8 cellular contexts compared by ENCODE assay signal in genomic region chr11:18105802-18106574, GRCh38. TPM values are rescaled to one million over a fixed set of nuclear protein-coding genes. Genes with fewer than 3 reads are reported as not detected.
DNase-seq lines count a peak whose midpoint lies in the region; ATAC-seq and TF ChIP-seq lines count a peak whose summit lies in the region.

Gene SAAL1 (minus strand): TSS chr11:18106082. CDS start chr11:18106041, 41 bp downstream.

- H2AFZ ChIP-seq in SU-DHL-6 (ENCODE audit: low read depth, low read length, severe bottlenecking): peak within 1 kb of the TSS; percentile 100

- POLR2A ChIA-PET in activated naive CD8-positive, alpha-beta T cell treated with anti-CD3 and anti-CD28 coated beads, Interleukin-2, amount 10 ng/mL, durations not matched to agents 7 days and 5 days (lab: Charles Lee): interaction anchor here (0.5 to 1.5 kb wide), 10 partner anchors 9 to 1368 kb away, joined by 3 to 6 read pairs (median 4); partner anchors contain the start of genes GTF2H1, HPS5 and TSG101

- H3K36me3 ChIP-seq in SU-DHL-6 (ENCODE audit: low read length): peaks cover 24% of the 10 kb centered on the region
- H3K36me3 ChIP-seq in heart left ventricle: peaks cover 0 to 27% (median 20%) of the 10 kb centered on the region in 9 donors

- H4K20me1 ChIP-seq in SU-DHL-6 (ENCODE audit: low read depth, low read length): peaks cover under 1% of the 10 kb centered on the region; the same call in 1 of the 2 replicates

- H3K27ac ChIP-seq in SU-DHL-6 (ENCODE audit: low read depth, low read length) (peak within 1 kb of the TSS; percentile 50), heart left ventricle (peak within 1 kb of the TSS in 11 of 12 donors; percentile 21 to 81 (median 70))

- peak within 1 kb of the TSS; percentile 99 for H3K9ac ChIP-seq in SU-DHL-6 (ENCODE audit: low read length)

- peaks cover 12% of the 10 kb centered on the region for H3K4me1 Mint-ChIP-seq in activated naive CD8-positive, alpha-beta T cell treated with anti-CD3 and anti-CD28 coated beads, Interleukin-2, amount 10 ng/mL, durations not matched to agents 7 days and 5 days
- H3K4me1 Mint-ChIP-seq in type B pancreatic cell (ENCODE audit: unreplicated experiment): peaks cover 9% of the 10 kb centered on the region

- H3K27me3 ChIP-seq in SU-DHL-6 (ENCODE audit: low read length): no peaks in the 10 kb centered on the region
- H3K27me3 ChIP-seq in heart left ventricle: peaks cover 0 to 15% (median 0%) of the 10 kb centered on the region in 9 donors

- ATAC-seq in HG02642 (IDR thresholded peaks at IDR 0.05; ENCODE audit: poor library complexity, unreplicated experiment): peak; percentile 98
- peak; percentile 98 for ATAC-seq in activated naive CD8-positive, alpha-beta T cell treated with anti-CD3 and anti-CD28 coated beads, Interleukin-2, amount 10 ng/mL, durations not matched to agents 7 days and 5 days (ENCODE audit: low read depth)
- ATAC-seq in heart left ventricle: peak; percentile 93 to 99 (median 98)

- DNase-seq in NCI-H1092 treated with DMSO at 0.1 percent for 48 hours (lab: John Stamatoyannopoulos, UW) (peak; percentile 84), heart left ventricle (peak; percentile 86 to 94 (median 88)), posterior cingulate gyrus (peak; percentile 77 to 98 (median 88)), type B pancreatic cell (ENCODE audit: extremely low spot score, unreplicated experiment) (peak; percentile 91)
- DNase-seq in activated naive CD8-positive, alpha-beta T cell treated with anti-CD3 and anti-CD28 coated beads, Interleukin-2, amount 10 ng/mL, durations not matched to agents 7 days and 5 days: peak; percentile 93

- H3K27me3 Mint-ChIP-seq in activated naive CD8-positive, alpha-beta T cell treated with anti-CD3 and anti-CD28 coated beads, Interleukin-2, amount 10 ng/mL, durations not matched to agents 7 days and 5 days: peaks cover 6% of the 10 kb centered on the region
- H3K27me3 Mint-ChIP-seq in type B pancreatic cell: peaks cover 19% of the 10 kb centered on the region

- H3K4me3 ChIP-seq in SU-DHL-6 (ENCODE audit: insufficient read depth, low read length, poor library complexity, severe bottlenecking): peak within 1 kb of the TSS; percentile 95
- H3K4me3 ChIP-seq in heart left ventricle: peak within 1 kb of the TSS; percentile 66 to 98 (median 88)

- peaks cover 16% of the 10 kb centered on the region for H3K36me3 Mint-ChIP-seq in activated naive CD8-positive, alpha-beta T cell treated with anti-CD3 and anti-CD28 coated beads, Interleukin-2, amount 10 ng/mL, durations not matched to agents 7 days and 5 days
- peaks cover 14% of the 10 kb centered on the region for H3K36me3 Mint-ChIP-seq in type B pancreatic cell

- peaks cover 0 to 19% (median 10%) of the 10 kb centered on the region in 12 donors for H3K4me1 ChIP-seq in heart left ventricle

- peak in 1 of 2 donors; percentile 46 for TF ChIP-seq POLR2A in heart left ventricle (IDR thresholded peaks at IDR 0.05)

- no peaks in the 10 kb centered on the region for H3K9me2 ChIP-seq in SU-DHL-6 (replicated peaks; ENCODE audit: insufficient read depth, low read length)

- peak within 1 kb of the TSS; percentile 92 for H3K4me3 Mint-ChIP-seq in activated naive CD8-positive, alpha-beta T cell treated with anti-CD3 and anti-CD28 coated beads, Interleukin-2, amount 10 ng/mL, durations not matched to agents 7 days and 5 days
- H3K4me3 Mint-ChIP-seq in type B pancreatic cell: peak within 1 kb of the TSS; percentile 93

- peak within 1 kb of the TSS; percentile 87 for H3K4me2 ChIP-seq in SU-DHL-6 (ENCODE audit: low read depth, low read length, poor library complexity, severe bottlenecking)

- H3K27ac Mint-ChIP-seq in activated naive CD8-positive, alpha-beta T cell treated with anti-CD3 and anti-CD28 coated beads, Interleukin-2, amount 10 ng/mL, durations not matched to agents 7 days and 5 days: peak within 1 kb of the TSS; percentile 78
- H3K27ac Mint-ChIP-seq in type B pancreatic cell: peak within 1 kb of the TSS; percentile 79

- peak; percentile 91 for TF ChIP-seq CTCF in GM12873 (IDR thresholded peaks at IDR 0.05; ENCODE audit: insufficient read depth, low read depth, low read length, missing control alignments)
- TF ChIP-seq CTCF in SU-DHL-6 (IDR thresholded peaks at IDR 0.05; ENCODE audit: insufficient read depth, low read length, poor library complexity, severe bottlenecking): peak; percentile 97
- peak; percentile 34 to 93 (median 78) for TF ChIP-seq CTCF in heart left ventricle (IDR thresholded peaks at IDR 0.05)
- TF ChIP-seq CTCF in type B pancreatic cell (conservative IDR thresholded peaks at IDR 0.05): peak; percentile 92

- intact Hi-C loops in heart left ventricle (cut with DNase I): loop anchor here in 9 of 10 donors (2.0 to 10.0 kb wide), 5 partner anchors 91 to 114 kb away; partner anchors contain the start of gene SERGEF (in 6 of the 9)
- intact Hi-C loops in posterior cingulate gyrus (cut with DNase I): loop anchor here (2.0 to 5.0 kb wide), 2 partner anchors 94 to 115 kb away; partner anchors contain the start of gene SERGEF

- peaks cover 42% of the 10 kb centered on the region for H3K79me2 ChIP-seq in SU-DHL-6 (ENCODE audit: insufficient read depth, low read length)

- 3 to 8% (median 6%) methylated on average over 28 to 48 of the region's 48 CpGs for WGBS in heart left ventricle, 4 donors

- peaks cover 10% of the 10 kb centered on the region; the same call in 1 of the 2 replicates for H3F3A ChIP-seq in SU-DHL-6 (ENCODE audit: insufficient read depth)

- H3K9me3 ChIP-seq in SU-DHL-6 (ENCODE audit: insufficient read depth, low read length) (no peaks in the 10 kb centered on the region), heart left ventricle (no peaks in the 10 kb centered on the region)

- no peaks in the 10 kb centered on the region for H3K9me3 Mint-ChIP-seq in activated naive CD8-positive, alpha-beta T cell treated with anti-CD3 and anti-CD28 coated beads, Interleukin-2, amount 10 ng/mL, durations not matched to agents 7 days and 5 days
- no peaks in the 10 kb centered on the region for H3K9me3 Mint-ChIP-seq in type B pancreatic cell

RNA-seq across cellular contexts. Expression of gene SAAL1, which starts in this region (rescaled TPM):
- 10 to 100 TPM; 24.0 to 27.0 TPM for total RNA-seq in activated naive CD8-positive, alpha-beta T cell treated with anti-CD3 and anti-CD28 coated beads, Interleukin-2, amount 10 ng/mL, durations not matched to agents 7 days and 5 days
- total RNA-seq in heart left ventricle: 1 to 10 TPM; 4.9 to 7.6 (median 6.6) TPM
- 10 to 100 TPM in 1 of 2 donors, 1 to 10 TPM in 1; 7.5 to 10.9 TPM for polyA plus RNA-seq in heart left ventricle
- 19.8 and 29.9 TPM in 2 replicates for total RNA-seq in type B pancreatic cell (ENCODE audit: low replicate concordance)

Comparison
In these comparisons a context has a peak if more than half of its experiments do, and no peak if none do; other contexts are left out.
1. Peak in every context shown above with its lines: DNase-seq, ATAC-seq, H3K4me3 ChIP-seq and H3K27ac ChIP-seq.